10 cellular contexts compared by ENCODE assay signal in genomic region chr1:15683411-15684039, GRCh38. TPM values are rescaled to one million over a fixed set of nuclear protein-coding genes. Genes with fewer than 3 reads are reported as not detected.
DNase-seq lines count a peak whose midpoint lies in the region; ATAC-seq, FAIRE-seq and TF ChIP-seq lines count a peak whose summit lies in the region.
"Had no signal": no experiment of that assay in that cellular context is flagged by ENCODE, and none has a peak within 500 bp of the region (broad histone marks: within the 10 kb centered on the region; RNA-seq: fewer than 3 reads in every experiment).

No MANE protein-coding gene starts in this region.

- no peak overlapping the region for H2AFZ ChIP-seq in mesenchymal stem cell (ENCODE audit: low read depth, low read length)

- peaks cover 16% of the 10 kb centered on the region for H3K4me1 ChIP-seq in mesenchymal stem cell (ENCODE audit: control insufficient read depth, insufficient read depth, low read depth, low read length)

- peaks cover 5% of the 10 kb centered on the region for H3K79me1 ChIP-seq in mesenchymal stem cell (replicated peaks; ENCODE audit: low read length, poor library complexity, severe bottlenecking)

- ATAC-seq in activated T-cell treated with anti-CD3 and anti-CD28 coated beads, Interleukin-2, amount 50 U/mL, for 72 hours (replicated peaks in 1 of 2) = no peak
- ATAC-seq in HG02840 (IDR thresholded peaks at IDR 0.05; ENCODE audit: low FRiP score, unreplicated experiment) = no peak

- no peaks in the 10 kb centered on the region for H3K27me3 Mint-ChIP-seq in activated T-cell treated with anti-CD3 and anti-CD28 coated beads, Interleukin-2, amount 50 U/mL, for 72 hours (ENCODE audit: low read depth)
- no peaks in the 10 kb centered on the region for H3K27me3 Mint-ChIP-seq in type B pancreatic cell

- peaks cover 4 to 10% of the 10 kb centered on the region in 2 donors for H3K36me3 Mint-ChIP-seq in activated T-cell treated with anti-CD3 and anti-CD28 coated beads, Interleukin-2, amount 50 U/mL, for 72 hours (ENCODE audit: insufficient read depth in 2 of 2)
- H3K36me3 Mint-ChIP-seq in type B pancreatic cell = peaks cover 11% of the 10 kb centered on the region

- H2BK120ac ChIP-seq in mesenchymal stem cell (ENCODE audit: low read depth, low read length) = peak overlapping the region; percentile 99

- peak overlapping the region; percentile 87 for H2BK5ac ChIP-seq in mesenchymal stem cell (ENCODE audit: low read depth, low read length, poor library complexity, severe bottlenecking)

- peak overlapping the region; percentile 77 to 87 for H3K4me3 Mint-ChIP-seq in activated T-cell treated with anti-CD3 and anti-CD28 coated beads, Interleukin-2, amount 50 U/mL, for 72 hours
- H3K4me3 Mint-ChIP-seq in type B pancreatic cell = peak overlapping the region; percentile 86

- H2AK5ac ChIP-seq in mesenchymal stem cell (ENCODE audit: low read length, severe bottlenecking) = peak overlapping the region; percentile 96

- WGBS in mesenchymal stem cell = 55% methylated on average over 18 of the region's 18 CpGs

- peaks cover 59% of the 10 kb centered on the region for H3K4me1 Mint-ChIP-seq in activated T-cell treated with anti-CD3 and anti-CD28 coated beads, Interleukin-2, amount 50 U/mL, for 72 hours (ENCODE audit: low read depth)
- peaks cover 26% of the 10 kb centered on the region for H3K4me1 Mint-ChIP-seq in type B pancreatic cell (ENCODE audit: unreplicated experiment)

- no peak for TF ChIP-seq CTCF in bronchial epithelial cell (IDR thresholded peaks at IDR 0.05; ENCODE audit: insufficient read depth, low read length, severe bottlenecking)
- no peak for TF ChIP-seq CTCF in type B pancreatic cell (conservative IDR thresholded peaks at IDR 0.05)

- H3K9me3 ChIP-seq in mesenchymal stem cell (ENCODE audit: control insufficient read depth, low read length) = no peaks in the 10 kb centered on the region

- no peak for DNase-seq in activated T-cell treated with anti-CD3 and anti-CD28 coated beads, Interleukin-2, amount 50 U/mL, for 72 hours
- DNase-seq in activated T-cell treated with anti-CD3 and anti-CD28 coated beads, Interleukin-2, amount 50 U/mL, for 1 hour = no peak
- DNase-seq in bronchial epithelial cell (ENCODE audit: low read depth) = no peak
- no peak for DNase-seq in mesenchymal stem cell
- DNase-seq in type B pancreatic cell (ENCODE audit: extremely low spot score, unreplicated experiment) = no peak
- no peak for DNase-seq in HT-29 (ENCODE audit: low spot score)
- DNase-seq in activated gamma-delta T cell treated with Interleukin-2 at 50 U/mL for 16 hours = no peak

- H3K9me3 Mint-ChIP-seq in activated T-cell treated with anti-CD3 and anti-CD28 coated beads, Interleukin-2, amount 50 U/mL, for 72 hours = no peaks in the 10 kb centered on the region
- H3K9me3 Mint-ChIP-seq in type B pancreatic cell = no peaks in the 10 kb centered on the region

- H4K8ac ChIP-seq in mesenchymal stem cell (ENCODE audit: low read length) = peak overlapping the region; percentile 99

- H3K14ac ChIP-seq in mesenchymal stem cell (ENCODE audit: low read length in 2 of 2) = peak overlapping the region; percentile 58 to 79

- H4K91ac ChIP-seq in mesenchymal stem cell (ENCODE audit: low read length) = peak overlapping the region; percentile 85

- H2BK12ac ChIP-seq in mesenchymal stem cell (ENCODE audit: low read length in 2 of 2) = peak overlapping the region in 1 of 2 experiments; percentile 35

- peak overlapping the region; percentile 95 to 99 for H3K4ac ChIP-seq in mesenchymal stem cell (ENCODE audit: low read depth in 1 of 2, low read length in 2 of 2)

- H3K27ac ChIP-seq in mesenchymal stem cell (ENCODE audit: low read length, poor library complexity, severe bottlenecking) = peak overlapping the region; percentile 26

- no peak for FAIRE-seq in bronchial epithelial cell (lab: Jason Lieb, UNC)

- H3K23ac ChIP-seq in mesenchymal stem cell (ENCODE audit: low read length in 2 of 2) = no peak overlapping the region

- H3K4me2 ChIP-seq in mesenchymal stem cell (ENCODE audit: low read length, poor library complexity, severe bottlenecking) = peak overlapping the region; percentile 94

- H2BK15ac ChIP-seq in mesenchymal stem cell (ENCODE audit: low read depth, poor library complexity, severe bottlenecking) = peak overlapping the region; percentile 86

- H3K27ac Mint-ChIP-seq in activated T-cell treated with anti-CD3 and anti-CD28 coated beads, Interleukin-2, amount 50 U/mL, for 72 hours = peak overlapping the region; percentile 85
- peak overlapping the region; percentile 92 for H3K27ac Mint-ChIP-seq in type B pancreatic cell

- H3K36me3 ChIP-seq in bronchial epithelial cell (ENCODE audit: control insufficient read depth, insufficient read depth, low read length) (no peaks in the 10 kb centered on the region), mesenchymal stem cell (ENCODE audit: control insufficient read depth in 1 of 2, insufficient read depth in 2 of 2, low read depth in 1 of 2, low read length in 2 of 2) (peaks cover 0 to 10% of the 10 kb centered on the region in 2 experiments)

- peak overlapping the region; percentile 99 for H3K9ac ChIP-seq in mesenchymal stem cell (ENCODE audit: low read length)

- H3K18ac ChIP-seq in mesenchymal stem cell (ENCODE audit: low read depth in 1 of 2, low read length in 2 of 2) = peak overlapping the region; percentile 90 to 99

- no peaks in the 10 kb centered on the region for H3K27me3 ChIP-seq in bronchial epithelial cell (ENCODE audit: control insufficient read depth, insufficient read depth, low read length)
- no peaks in the 10 kb centered on the region for H3K27me3 ChIP-seq in mesenchymal stem cell (ENCODE audit: control insufficient read depth in 1 of 2, insufficient read depth in 1 of 2, low read length in 2 of 2)

- H3K4me3 ChIP-seq in bronchial epithelial cell (ENCODE audit: low read depth, low read length) = peak overlapping the region; percentile 68
- peak overlapping the region; percentile 79 to 83 for H3K4me3 ChIP-seq in mesenchymal stem cell (ENCODE audit: insufficient read depth in 1 of 2, low read depth in 1 of 2, low read length in 2 of 2)

RNA-seq across cellular contexts. Expression of gene PLEKHM2, which starts 0.6 kb away (rescaled TPM):
- total RNA-seq in activated T-cell treated with anti-CD3 and anti-CD28 coated beads, Interleukin-2, amount 50 U/mL, for 72 hours = 10 to 100 TPM; 79.7 to 82.7 TPM
- total RNA-seq in bronchial epithelial cell (52.0 and 60.6 TPM in 2 replicates), type B pancreatic cell (ENCODE audit: low replicate concordance) (54.9 and 57.5 TPM in 2 replicates)
- polyA plus RNA-seq in mesenchymal stem cell (2013, experiment 1 of 2) = 54.6 TPM
- 54.8 TPM for polyA plus RNA-seq in mesenchymal stem cell (2013, experiment 2 of 2)
- 26.6 and 29.4 TPM in 2 replicates for total RNA-seq in HT-29 (2014; rRNA removed; shearing (Covaris generic))

RNA-seq across cellular contexts. Expression of gene SLC25A34, which starts 52.5 kb away (rescaled TPM):
- 1 to 10 TPM; 2.5 to 3.0 TPM for total RNA-seq in activated T-cell treated with anti-CD3 and anti-CD28 coated beads, Interleukin-2, amount 50 U/mL, for 72 hours
- total RNA-seq in bronchial epithelial cell (under 0.01 and 0.38 TPM in 2 replicates), type B pancreatic cell (ENCODE audit: low replicate concordance) (2.4 and 3.8 TPM in 2 replicates)
- 0.32 TPM for polyA plus RNA-seq in mesenchymal stem cell (2013, experiment 1 of 2)
- 0.27 TPM for polyA plus RNA-seq in mesenchymal stem cell (2013, experiment 2 of 2)
- total RNA-seq in HT-29 (2014; rRNA removed; shearing (Covaris generic)) = 0.23 TPM in 1 of 2 replicates, not detected in the other

RNA-seq across cellular contexts. Expression of gene TMEM82, which starts 58.8 kb away (rescaled TPM):
- total RNA-seq in activated T-cell treated with anti-CD3 and anti-CD28 coated beads, Interleukin-2, amount 50 U/mL, for 72 hours = under 1 TPM in 1 of 2 donors, not detected in 1; 0.49 TPM
- total RNA-seq in bronchial epithelial cell (not detected in 2 replicates), type B pancreatic cell (ENCODE audit: low replicate concordance) (1.1 TPM in 2 replicates)
- polyA plus RNA-seq in mesenchymal stem cell (2013, experiment 1 of 2) = not detected
- not detected for polyA plus RNA-seq in mesenchymal stem cell (2013, experiment 2 of 2)
- not detected in 2 replicates for total RNA-seq in HT-29 (2014; rRNA removed; shearing (Covaris generic))
- total RNA-seq: Daoy, HT1080 had no signal
